ENCODE assay signal across 24 cellular contexts in the genomic region with DNA sequence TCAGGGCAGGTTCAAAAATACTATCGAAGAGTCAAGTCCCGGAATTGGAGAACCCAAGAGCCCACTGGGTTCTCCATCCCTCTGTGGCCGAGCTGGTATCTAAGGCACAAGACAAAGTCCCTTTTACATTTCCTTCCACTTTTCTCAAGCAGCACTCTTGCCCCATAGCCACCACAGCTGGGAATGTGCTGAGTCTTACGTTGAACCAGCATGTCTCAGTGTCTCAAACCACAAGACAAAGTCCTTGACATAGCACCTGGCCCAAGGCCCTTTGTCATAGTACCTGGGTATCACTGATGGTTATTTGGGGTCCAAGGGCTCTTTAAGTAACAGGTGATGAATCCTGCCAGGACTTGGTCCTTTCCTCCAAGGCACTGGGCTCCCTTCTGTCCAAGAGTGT.
"Had no signal": no experiment of that assay in that cellular context is flagged by ENCODE, and none has a peak within 500 bp of the region (broad histone marks: within the 10 kb centered on the region; RNA-seq: fewer than 3 reads in every experiment).

No MANE protein-coding gene starts in this region.

- H3K4me2 ChIP-seq: KMS-11 had no signal

- H3K27ac Mint-ChIP-seq: IgD-negative memory B cell had no signal

- H3K4me3 ChIP-seq: K562, SJSA1, SK-N-MC had no signal

- H3K4me3 Mint-ChIP-seq: IgD-negative memory B cell had no signal

- H3K27ac ChIP-seq: KMS-11, SJSA1, SK-N-MC had no signal

- H3K9ac ChIP-seq: KMS-11 had no signal

- DNase-seq: Kasumi-1, MV-4-11, NCI-H1048, NCI-H1105, NCI-H1417 treated with DMSO at 0.1 percent for 48 hours, NCI-H146, NCI-H1694 treated with DMSO at 0.1 percent for 48 hours, NCI-H1930, NCI-H2081, NCI-H2107, NCI-H226, NCI-H446, NCI-H510A, NCI-H524 treated with DMSO at 0.1 percent for 48 hours, NCI-H69, NCI-H774, Right ventricle myocardium superior, RPMI8226, SIG-M5 had no signal

- H3K36me3 ChIP-seq: SJSA1 had no signal

- ATAC-seq: K562 had no signal

- H3K4me1 ChIP-seq: SJSA1 had no signal

- H3K36me3 Mint-ChIP-seq: IgD-negative memory B cell had no signal

- H3K9me3 ChIP-seq: SJSA1 had no signal

- H3K27me3 ChIP-seq: SJSA1 had no signal

- H3K4me1 Mint-ChIP-seq: IgD-negative memory B cell had no signal
